In the genomic region with DNA sequence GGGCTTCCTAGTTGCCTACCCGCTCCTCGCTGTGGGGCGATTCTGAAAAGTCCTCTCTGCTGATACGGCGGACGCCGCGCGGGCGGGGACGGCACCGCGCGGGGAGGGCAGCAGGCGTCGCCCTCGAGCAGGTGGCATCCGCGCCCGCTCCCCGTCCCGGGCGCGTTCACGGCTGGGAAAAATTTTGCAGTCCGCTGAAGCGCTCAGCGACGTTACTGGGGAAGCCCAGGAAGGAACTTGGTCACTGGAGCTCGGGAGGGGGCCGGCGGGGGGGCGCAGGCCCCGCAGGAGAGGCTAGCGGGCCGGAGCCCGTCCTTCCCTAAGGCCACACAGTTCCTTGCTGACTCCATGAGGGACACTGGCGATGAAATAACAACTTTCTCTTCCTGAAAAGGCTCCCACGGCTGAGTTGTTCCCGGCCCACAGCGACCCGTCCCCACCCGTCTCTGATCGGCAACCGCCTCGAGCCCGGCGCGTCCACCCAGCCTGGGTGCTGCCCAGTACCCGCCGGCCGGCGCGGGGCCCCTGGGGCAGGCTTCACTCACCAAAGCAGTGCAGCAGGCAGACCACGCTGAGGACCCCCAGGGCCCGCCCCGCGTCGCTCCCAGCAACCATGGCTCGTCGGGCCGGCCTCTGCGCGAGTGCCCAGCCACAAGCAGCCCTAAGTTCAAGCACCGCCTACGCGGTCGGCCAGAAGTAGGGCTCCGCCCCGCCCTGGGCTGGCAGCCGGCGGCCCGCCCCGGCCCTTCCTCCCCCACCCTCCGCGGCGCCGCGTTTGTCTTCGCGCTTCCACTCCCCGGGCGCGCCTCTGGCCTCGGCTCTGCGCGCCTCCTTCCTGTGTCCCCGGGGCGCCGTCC, we compare ENCODE assay signal across 8 cellular contexts. TPM values are rescaled to one million over a fixed set of nuclear protein-coding genes. Genes with fewer than 3 reads are reported as not detected.
DNase-seq lines count a peak whose midpoint lies in the region; ATAC-seq and TF ChIP-seq lines count a peak whose summit lies in the region.

A gene with protein sequence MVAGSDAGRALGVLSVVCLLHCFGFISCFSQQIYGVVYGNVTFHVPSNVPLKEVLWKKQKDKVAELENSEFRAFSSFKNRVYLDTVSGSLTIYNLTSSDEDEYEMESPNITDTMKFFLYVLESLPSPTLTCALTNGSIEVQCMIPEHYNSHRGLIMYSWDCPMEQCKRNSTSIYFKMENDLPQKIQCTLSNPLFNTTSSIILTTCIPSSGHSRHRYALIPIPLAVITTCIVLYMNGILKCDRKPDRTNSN (minus strand): TSS at position 669 of the 857 bp plus-strand sequence. CDS start 54 bp downstream, at position 615.

- H3K27ac Mint-ChIP-seq in activated T-cell treated with anti-CD3 and anti-CD28 coated beads, Interleukin-2, amount 50 U/mL, for 24 hours: peak within 1 kb of the TSS; percentile 95

- H4K20me1 ChIP-seq in PC-3 (ENCODE audit: low read length): peaks cover 17% of the 10 kb centered on the region; the same call in 1 of the 2 replicates

- CTCF ChIA-PET in PC-3 (lab: Charles Lee): interaction anchor here (0.5 kb wide), 1 partner anchor 25 kb away, joined by 3 read pairs; no protein-coding TSS in a partner anchor

- peak within 1 kb of the TSS; percentile 97 for H3K4me2 ChIP-seq in PC-3 (ENCODE audit: low read length)

- DNase-seq in DMS 273 treated with DMSO at 0.1 percent for 48 hours (lab: John Stamatoyannopoulos, UW) (peak; percentile 72), HT1080 (ENCODE audit: low read depth) (peak; percentile 86), PC-3 (peak; percentile 91)
- peak; percentile 89 for DNase-seq in activated T-cell treated with anti-CD3 and anti-CD28 coated beads, Interleukin-2, amount 50 U/mL, for 24 hours
- DNase-seq in stimulated activated CD8-positive, alpha-beta memory T cell treated with anti-CD3 and anti-CD28 coated beads, Interleukin-7, amount 100 ng/mL, for 4 hours (ENCODE audit: low read depth in 2 of 2): peak; percentile 53 to 81

- POLR2A ChIA-PET in PC-3 (lab: Charles Lee; ENCODE audit: unreplicated experiment): interaction anchor here (0.6 kb wide), 1 partner anchor 65 kb away, joined by 6 read pairs; no protein-coding TSS in a partner anchor

- peaks cover 44% of the 10 kb centered on the region for H3K79me2 ChIP-seq in PC-3 (ENCODE audit: low read length)

- H3K27ac ChIP-seq in PC-3 (ENCODE audit: low read length) (peak within 1 kb of the TSS; percentile 91), muscle layer of duodenum (ENCODE audit: low read length) (peak within 1 kb of the TSS; percentile 89)

- TF ChIP-seq CTCF in PC-3 (conservative IDR thresholded peaks at IDR 0.05; ENCODE audit: low read depth, low read length): peak; percentile 67

- no peaks in the 10 kb centered on the region for H3F3A ChIP-seq in PC-3 (ENCODE audit: low read length, unreplicated experiment)

- peaks cover 19% of the 10 kb centered on the region for H3K36me3 Mint-ChIP-seq in activated T-cell treated with anti-CD3 and anti-CD28 coated beads, Interleukin-2, amount 50 U/mL, for 24 hours (ENCODE audit: low read depth)

- intact Hi-C loops in PC-3 (cut with micrococcal nuclease): loop anchor here (2.0 to 10.0 kb wide), 6 partner anchors 14 to 364 kb away; a partner anchor contains a TSS

- peak within 1 kb of the TSS; percentile 93 for H3K4me3 Mint-ChIP-seq in activated T-cell treated with anti-CD3 and anti-CD28 coated beads, Interleukin-2, amount 50 U/mL, for 24 hours

- H3K36me3 ChIP-seq in PC-3 (ENCODE audit: low read depth, low read length) (no peaks in the 10 kb centered on the region), muscle layer of duodenum (ENCODE audit: control insufficient read depth in 1 of 2, insufficient read depth in 2 of 2, low read length in 2 of 2) (no peaks in the 10 kb centered on the region)

- peaks cover 5% of the 10 kb centered on the region for H3K27me3 Mint-ChIP-seq in activated T-cell treated with anti-CD3 and anti-CD28 coated beads, Interleukin-2, amount 50 U/mL, for 24 hours

- peak; percentile 43 for ATAC-seq in GM21360 (IDR thresholded peaks at IDR 0.05; ENCODE audit: unreplicated experiment)
- ATAC-seq in PC-3: peak; percentile 83
- peak; percentile 91 for ATAC-seq in esophagus mucosa

- H3K27me3 ChIP-seq in PC-3 (ENCODE audit: low read length): no peaks in the 10 kb centered on the region
- no peaks in the 10 kb centered on the region for H3K27me3 ChIP-seq in muscle layer of duodenum (ENCODE audit: low read depth, low read length)

- no peaks in the 10 kb centered on the region for H3K9me2 ChIP-seq in PC-3 (replicated peaks; ENCODE audit: low read length)

- H3K9me3 ChIP-seq in PC-3 (ENCODE audit: low read length) (no peaks in the 10 kb centered on the region), muscle layer of duodenum (ENCODE audit: control insufficient read depth in 1 of 2, low read length in 2 of 2) (no peaks in the 10 kb centered on the region)

- peaks cover 75% of the 10 kb centered on the region for H3K4me1 Mint-ChIP-seq in activated T-cell treated with anti-CD3 and anti-CD28 coated beads, Interleukin-2, amount 50 U/mL, for 24 hours (ENCODE audit: low read depth)

- peak within 1 kb of the TSS; percentile 90 for H2AFZ ChIP-seq in PC-3 (ENCODE audit: low read length)

- peak within 1 kb of the TSS; percentile 96 for H3K9ac ChIP-seq in PC-3 (ENCODE audit: low read length)

- H3K9me3 Mint-ChIP-seq in activated T-cell treated with anti-CD3 and anti-CD28 coated beads, Interleukin-2, amount 50 U/mL, for 24 hours: no peaks in the 10 kb centered on the region

- H3K4me1 ChIP-seq in PC-3 (ENCODE audit: insufficient read depth, low read length) (peaks cover 55% of the 10 kb centered on the region), muscle layer of duodenum (ENCODE audit: control insufficient read depth in 1 of 2, insufficient read depth in 2 of 2, low read length in 2 of 2) (peaks cover 5 to 7% of the 10 kb centered on the region in 2 donors)

- no TSS peak for BruUV-seq in PC-3 (replicated peaks; lab: Mats Ljungman, UMichigan)

- H3K4me3 ChIP-seq in PC-3 (ENCODE audit: low read length) (peak within 1 kb of the TSS; percentile 92), muscle layer of duodenum (ENCODE audit: low read depth in 1 of 2, low read length in 2 of 2) (peak within 1 kb of the TSS; percentile 74 to 82)

RNA-seq across cellular contexts. Expression of the gene that starts here (rescaled TPM):
- total RNA-seq in HT1080 (2014; rRNA removed; shearing (Covaris generic)): 33.5 and 43.8 TPM in 2 replicates
- polyA plus RNA-seq in HT1080 (2015; cell fraction: cytosol; rRNA removed): 40.4 and 45.5 TPM in 2 replicates
- 33.8 and 44.3 TPM in 2 replicates for polyA plus RNA-seq in HT1080 (2015; cell fraction: nucleus; rRNA removed)
- total RNA-seq in PC-3 (2014; rRNA removed) (15.2 and 26.9 TPM in 2 replicates), esophagus mucosa (19.8 TPM)

Comparison
In these comparisons a context has a peak if more than half of its experiments do, and no peak if none do; other contexts are left out.
1. Peak in every context shown above with its lines: DNase-seq, ATAC-seq, H3K4me3 ChIP-seq and H3K27ac ChIP-seq.